ENCODE assay signal across 26 cellular contexts in genomic region chr9:105082843-105083242, GRCh38.
"Had no signal": no experiment of that assay in that cellular context is flagged by ENCODE, and none has a peak within 500 bp of the region (broad histone marks: within the 10 kb centered on the region; RNA-seq: fewer than 3 reads in every experiment).

No MANE protein-coding gene starts in this region.

- H3K4me3 Mint-ChIP-seq: activated CD4-positive, alpha-beta T cell treated with anti-CD3 and anti-CD28 coated beads for 36 hours; activated CD8-positive, alpha-beta T cell treated with anti-CD3 and anti-CD28 coated beads for 36 hours; activated naive CD8-positive, alpha-beta T cell treated with anti-CD3 and anti-CD28 coated beads, Interleukin-2, amount 10 ng/mL, durations not matched to agents 7 days and 5 days; activated T-cell treated with anti-CD3 and anti-CD28 coated beads, Interleukin-2, amount 50 U/mL, for 72 hours had no signal

- H3K9ac ChIP-seq: SK-N-SH had no signal

- H3K4me1 Mint-ChIP-seq: activated CD4-positive, alpha-beta T cell treated with anti-CD3 and anti-CD28 coated beads for 36 hours; activated naive CD8-positive, alpha-beta T cell treated with anti-CD3 and anti-CD28 coated beads, Interleukin-2, amount 10 ng/mL, durations not matched to agents 7 days and 5 days had no signal

- ATAC-seq: activated CD4-positive, alpha-beta T cell treated with anti-CD3 and anti-CD28 coated beads for 36 hours; activated CD8-positive, alpha-beta T cell treated with anti-CD3 and anti-CD28 coated beads for 36 hours; activated T-cell treated with anti-CD3 and anti-CD28 coated beads, Interleukin-2, amount 50 U/mL, for 72 hours had no signal

- DNase-seq: activated CD4-positive, alpha-beta T cell treated with anti-CD3 and anti-CD28 coated beads for 36 hours; activated CD4-positive, CD25-positive, alpha-beta regulatory T cell; activated CD8-positive, alpha-beta memory T cell treated with anti-CD3 and anti-CD28 coated beads, Interleukin-2, amount 50 U/mL, for 4 hours; activated CD8-positive, alpha-beta T cell treated with anti-CD3 and anti-CD28 coated beads for 36 hours; activated gamma-delta T cell treated with Interleukin-2 at 50 U/mL for 16 hours; activated naive CD4-positive, alpha-beta T cell treated with anti-CD3 and anti-CD28 coated beads, Interleukin-2, amount 50 U/mL, for 16 hours; activated naive CD8-positive, alpha-beta T cell treated with anti-CD3 and anti-CD28 coated beads, Interleukin-2, amount 10 ng/mL, durations not matched to agents 7 days and 5 days; activated T-cell treated with anti-CD3 and anti-CD28 coated beads, Interleukin-2, amount 50 U/mL, for 72 hours; adrenal gland; anterior cingulate cortex; cerebellar nuclear complex; Karpas-422; NCI-H1048; NCI-H146; NCI-H1930; NCI-H2171; NCI-H226; NCI-H526 treated with DMSO at 0.1 percent for 48 hours; Peyer's patch; Right ventricle myocardium superior; SJCRH30; SK-N-SH; T-helper 1 cell had no signal

- H3K36me3 ChIP-seq: adrenal gland, Peyer's patch, SJCRH30 had no signal

- H3K27me3 ChIP-seq: adrenal gland, Peyer's patch, SJCRH30 had no signal

- H3K27ac ChIP-seq: adrenal gland, Peyer's patch, RWPE1, SJCRH30, VCaP had no signal

- H3K4me1 ChIP-seq: adrenal gland, Peyer's patch, SJCRH30 had no signal

- H3K9me3 Mint-ChIP-seq: activated CD8-positive, alpha-beta T cell treated with anti-CD3 and anti-CD28 coated beads for 36 hours; activated naive CD8-positive, alpha-beta T cell treated with anti-CD3 and anti-CD28 coated beads, Interleukin-2, amount 10 ng/mL, durations not matched to agents 7 days and 5 days; activated T-cell treated with anti-CD3 and anti-CD28 coated beads, Interleukin-2, amount 50 U/mL, for 72 hours; activated T-helper 2 cell treated with anti-CD3 and anti-CD28 coated beads, Interferon-gamma antibody, Interleukin-2, Interleukin-4, amounts not matched to agents 10 μg/mL and 5 μg/mL and 100 μg/mL, durations not matched to agents 14 hours and 24 hours and 36 hours had no signal

- H3K36me3 Mint-ChIP-seq: activated naive CD8-positive, alpha-beta T cell treated with anti-CD3 and anti-CD28 coated beads, Interleukin-2, amount 10 ng/mL, durations not matched to agents 7 days and 5 days had no signal

- H3K27me3 Mint-ChIP-seq: activated CD4-positive, alpha-beta T cell treated with anti-CD3 and anti-CD28 coated beads for 36 hours; activated CD8-positive, alpha-beta T cell treated with anti-CD3 and anti-CD28 coated beads for 36 hours; activated naive CD8-positive, alpha-beta T cell treated with anti-CD3 and anti-CD28 coated beads, Interleukin-2, amount 10 ng/mL, durations not matched to agents 7 days and 5 days had no signal

- H3K4me2 ChIP-seq: SK-N-SH had no signal

- H3K27ac Mint-ChIP-seq: activated CD4-positive, alpha-beta T cell treated with anti-CD3 and anti-CD28 coated beads for 36 hours; activated CD8-positive, alpha-beta T cell treated with anti-CD3 and anti-CD28 coated beads for 36 hours; activated naive CD8-positive, alpha-beta T cell treated with anti-CD3 and anti-CD28 coated beads, Interleukin-2, amount 10 ng/mL, durations not matched to agents 7 days and 5 days; activated T-cell treated with anti-CD3 and anti-CD28 coated beads, Interleukin-2, amount 50 U/mL, for 72 hours; activated T-helper 2 cell treated with anti-CD3 and anti-CD28 coated beads, Interferon-gamma antibody, Interleukin-2, Interleukin-4, amounts not matched to agents 10 μg/mL and 5 μg/mL and 100 μg/mL, durations not matched to agents 14 hours and 24 hours and 36 hours had no signal

- H3K4me3 ChIP-seq: adrenal gland, Peyer's patch, SJCRH30 had no signal

- H3K9me3 ChIP-seq: adrenal gland, Peyer's patch, SJCRH30, SK-N-SH had no signal
